1 cellular context compared by ENCODE assay signal in the genomic region with DNA sequence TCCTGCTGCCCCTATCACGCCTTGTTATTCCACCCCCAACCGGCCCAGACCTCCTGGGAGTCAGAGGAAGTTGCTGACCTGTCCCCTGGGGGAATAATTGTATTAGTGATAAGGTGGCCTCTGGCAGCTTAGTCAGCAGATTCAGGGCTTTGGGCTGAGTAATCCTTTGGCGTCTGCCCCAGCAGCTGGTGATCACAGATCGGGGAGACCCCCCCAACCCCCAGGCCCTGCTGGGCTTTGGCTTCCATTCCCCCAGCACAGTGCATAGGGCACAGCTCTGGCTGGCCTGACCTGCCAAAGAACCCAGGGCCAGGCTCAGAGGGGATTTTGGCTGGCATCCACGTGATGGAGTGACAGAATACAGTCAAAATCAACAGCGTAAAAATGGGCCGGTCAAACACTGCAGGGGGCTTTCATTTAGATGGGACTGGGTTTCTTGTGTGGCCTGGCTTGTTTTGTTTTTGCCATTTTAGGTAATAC.
TF ChIP-seq lines count a peak whose summit lies in the region.

No MANE protein-coding gene starts in this region.

TF ChIP-seq in HEK293, 187 proteins besides CTCF, POLR2A, EP300 and RAD21 (continued from another document):
- TF ChIP-seq, protein P1, sequence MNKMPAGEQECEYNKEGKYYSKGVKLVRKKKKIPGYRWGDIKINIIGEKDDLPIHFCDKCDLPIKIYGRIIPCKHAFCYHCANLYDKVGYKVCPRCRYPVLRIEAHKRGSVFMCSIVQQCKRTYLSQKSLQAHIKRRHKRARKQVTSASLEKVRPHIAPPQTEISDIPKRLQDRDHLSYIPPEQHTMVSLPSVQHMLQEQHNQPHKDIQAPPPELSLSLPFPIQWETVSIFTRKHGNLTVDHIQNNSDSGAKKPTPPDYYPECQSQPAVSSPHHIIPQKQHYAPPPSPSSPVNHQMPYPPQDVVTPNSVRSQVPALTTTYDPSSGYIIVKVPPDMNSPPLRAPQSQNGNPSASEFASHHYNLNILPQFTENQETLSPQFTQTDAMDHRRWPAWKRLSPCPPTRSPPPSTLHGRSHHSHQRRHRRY (tag by site-specific recombination; IDR thresholded peaks at IDR 0.05) = no peak
- no peak for TF ChIP-seq ZFHX2 (tag by site-specific recombination; conservative IDR thresholded peaks at IDR 0.05)
- 0 out of 2 replicates have a peak, but pooled peaks have one; percentile 14 for TF ChIP-seq ZNF600 (tag by site-specific recombination; IDR thresholded peaks at IDR 0.05)
- no peak for TF ChIP-seq ZNF701 (tag by site-specific recombination; IDR thresholded peaks at IDR 0.05)
- no peak for TF ChIP-seq REPIN1 (tag by site-specific recombination; IDR thresholded peaks at IDR 0.05; ENCODE audit: low read depth)
- TF ChIP-seq ZXDB (tag by site-specific recombination; IDR thresholded peaks at IDR 0.05) = peak; percentile 12; the same call in 1 of the 2 replicates
- peak; percentile 95 for TF ChIP-seq GLIS1 (tag by site-specific recombination; IDR thresholded peaks at IDR 0.05)
- TF ChIP-seq ZNF677 (tag by site-specific recombination; IDR thresholded peaks at IDR 0.05) = no peak
- no peak for TF ChIP-seq ZFP69B (tag by site-specific recombination; IDR thresholded peaks at IDR 0.05)
- TF ChIP-seq ZNF394 (tag by site-specific recombination; IDR thresholded peaks at IDR 0.05; ENCODE audit: borderline replicate concordance) = no peak
- no peak for TF ChIP-seq ZNF521 (tag by site-specific recombination; IDR thresholded peaks at IDR 0.05)
- TF ChIP-seq HOXA7 (CRISPR knock-in tag; IDR thresholded peaks at IDR 0.05; ENCODE audit: borderline replicate concordance) = no peak
- TF ChIP-seq SP2 (tag by site-specific recombination; IDR thresholded peaks at IDR 0.05) = no peak
- TF ChIP-seq, protein P2, sequence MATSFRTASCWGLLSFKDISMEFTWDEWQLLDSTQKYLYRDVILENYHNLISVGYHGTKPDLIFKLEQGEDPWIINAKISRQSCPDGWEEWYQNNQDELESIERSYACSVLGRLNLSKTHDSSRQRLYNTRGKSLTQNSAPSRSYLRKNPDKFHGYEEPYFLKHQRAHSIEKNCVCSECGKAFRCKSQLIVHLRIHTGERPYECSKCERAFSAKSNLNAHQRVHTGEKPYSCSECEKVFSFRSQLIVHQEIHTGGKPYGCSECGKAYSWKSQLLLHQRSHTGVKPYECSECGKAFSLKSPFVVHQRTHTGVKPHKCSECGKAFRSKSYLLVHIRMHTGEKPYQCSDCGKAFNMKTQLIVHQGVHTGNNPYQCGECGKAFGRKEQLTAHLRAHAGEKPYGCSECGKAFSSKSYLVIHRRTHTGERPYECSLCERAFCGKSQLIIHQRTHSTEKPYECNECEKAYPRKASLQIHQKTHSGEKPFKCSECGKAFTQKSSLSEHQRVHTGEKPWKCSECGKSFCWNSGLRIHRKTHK (tag by site-specific recombination; IDR thresholded peaks at IDR 0.05) = no peak
- TF ChIP-seq, protein P3, sequence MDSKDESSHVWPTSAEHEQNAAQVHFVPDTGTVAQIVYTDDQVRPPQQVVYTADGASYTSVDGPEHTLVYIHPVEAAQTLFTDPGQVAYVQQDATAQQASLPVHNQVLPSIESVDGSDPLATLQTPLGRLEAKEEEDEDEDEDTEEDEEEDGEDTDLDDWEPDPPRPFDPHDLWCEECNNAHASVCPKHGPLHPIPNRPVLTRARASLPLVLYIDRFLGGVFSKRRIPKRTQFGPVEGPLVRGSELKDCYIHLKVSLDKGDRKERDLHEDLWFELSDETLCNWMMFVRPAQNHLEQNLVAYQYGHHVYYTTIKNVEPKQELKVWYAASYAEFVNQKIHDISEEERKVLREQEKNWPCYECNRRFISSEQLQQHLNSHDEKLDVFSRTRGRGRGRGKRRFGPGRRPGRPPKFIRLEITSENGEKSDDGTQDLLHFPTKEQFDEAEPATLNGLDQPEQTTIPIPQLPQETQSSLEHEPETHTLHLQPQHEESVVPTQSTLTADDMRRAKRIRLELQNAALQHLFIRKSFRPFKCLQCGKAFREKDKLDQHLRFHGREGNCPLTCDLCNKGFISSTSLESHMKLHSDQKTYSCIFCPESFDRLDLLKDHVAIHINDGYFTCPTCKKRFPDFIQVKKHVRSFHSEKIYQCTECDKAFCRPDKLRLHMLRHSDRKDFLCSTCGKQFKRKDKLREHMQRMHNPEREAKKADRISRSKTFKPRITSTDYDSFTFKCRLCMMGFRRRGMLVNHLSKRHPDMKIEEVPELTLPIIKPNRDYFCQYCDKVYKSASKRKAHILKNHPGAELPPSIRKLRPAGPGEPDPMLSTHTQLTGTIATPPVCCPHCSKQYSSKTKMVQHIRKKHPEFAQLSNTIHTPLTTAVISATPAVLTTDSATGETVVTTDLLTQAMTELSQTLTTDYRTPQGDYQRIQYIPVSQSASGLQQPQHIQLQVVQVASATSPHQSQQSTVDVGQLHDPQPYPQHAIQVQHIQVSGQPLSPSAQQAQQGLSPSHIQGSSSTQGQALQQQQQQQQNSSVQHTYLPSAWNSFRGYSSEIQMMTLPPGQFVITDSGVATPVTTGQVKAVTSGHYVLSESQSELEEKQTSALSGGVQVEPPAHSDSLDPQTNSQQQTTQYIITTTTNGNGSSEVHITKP (tag by site-specific recombination; IDR thresholded peaks at IDR 0.05) = peak; percentile 40; the same call in 1 of the 2 replicates
- TF ChIP-seq, protein P4, sequence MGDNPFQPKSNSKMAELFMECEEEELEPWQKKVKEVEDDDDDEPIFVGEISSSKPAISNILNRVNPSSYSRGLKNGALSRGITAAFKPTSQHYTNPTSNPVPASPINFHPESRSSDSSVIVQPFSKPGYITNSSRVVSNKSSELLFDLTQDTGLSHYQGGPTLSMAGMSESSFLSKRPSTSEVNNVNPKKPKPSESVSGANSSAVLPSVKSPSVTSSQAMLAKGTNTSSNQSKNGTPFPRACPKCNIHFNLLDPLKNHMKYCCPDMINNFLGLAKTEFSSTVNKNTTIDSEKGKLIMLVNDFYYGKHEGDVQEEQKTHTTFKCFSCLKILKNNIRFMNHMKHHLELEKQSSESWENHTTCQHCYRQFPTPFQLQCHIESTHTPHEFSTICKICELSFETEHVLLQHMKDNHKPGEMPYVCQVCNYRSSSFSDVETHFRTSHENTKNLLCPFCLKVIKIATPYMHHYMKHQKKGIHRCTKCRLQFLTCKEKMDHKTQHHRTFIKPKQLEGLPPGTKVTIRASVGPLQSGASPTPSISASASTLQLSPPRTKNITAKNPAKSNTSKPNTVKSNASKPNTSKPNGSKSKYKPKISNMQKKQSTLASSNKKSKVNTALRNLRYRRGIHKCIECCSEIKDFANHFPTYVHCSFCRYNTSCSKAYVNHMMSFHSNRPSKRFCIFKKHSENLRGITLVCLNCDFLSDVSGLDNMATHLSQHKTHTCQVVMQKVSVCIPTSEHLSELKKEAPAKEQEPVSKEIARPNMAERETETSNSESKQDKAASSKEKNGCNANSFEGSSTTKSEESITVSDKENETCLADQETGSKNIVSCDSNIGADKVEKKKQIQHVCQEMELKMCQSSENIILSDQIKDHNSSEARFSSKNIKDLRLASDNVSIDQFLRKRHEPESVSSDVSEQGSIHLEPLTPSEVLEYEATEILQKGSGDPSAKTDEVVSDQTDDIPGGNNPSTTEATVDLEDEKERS (tag by site-specific recombination; IDR thresholded peaks at IDR 0.05) = no peak
- no peak for TF ChIP-seq ZNF433 (tag by site-specific recombination; IDR thresholded peaks at IDR 0.05; ENCODE audit: low read depth)
- no peak for TF ChIP-seq ZNF133 (tag by site-specific recombination; IDR thresholded peaks at IDR 0.05)
- TF ChIP-seq, protein P5, sequence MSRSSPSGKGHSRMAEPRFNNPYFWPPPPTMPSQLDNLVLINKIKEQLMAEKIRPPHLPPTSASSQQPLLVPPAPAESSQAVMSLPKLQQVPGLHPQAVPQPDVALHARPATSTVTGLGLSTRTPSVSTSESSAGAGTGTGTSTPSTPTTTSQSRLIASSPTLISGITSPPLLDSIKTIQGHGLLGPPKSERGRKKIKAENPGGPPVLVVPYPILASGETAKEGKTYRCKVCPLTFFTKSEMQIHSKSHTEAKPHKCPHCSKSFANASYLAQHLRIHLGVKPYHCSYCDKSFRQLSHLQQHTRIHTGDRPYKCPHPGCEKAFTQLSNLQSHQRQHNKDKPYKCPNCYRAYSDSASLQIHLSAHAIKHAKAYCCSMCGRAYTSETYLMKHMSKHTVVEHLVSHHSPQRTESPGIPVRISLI (tag by site-specific recombination; IDR thresholded peaks at IDR 0.05) = no peak
- TF ChIP-seq, protein P6, sequence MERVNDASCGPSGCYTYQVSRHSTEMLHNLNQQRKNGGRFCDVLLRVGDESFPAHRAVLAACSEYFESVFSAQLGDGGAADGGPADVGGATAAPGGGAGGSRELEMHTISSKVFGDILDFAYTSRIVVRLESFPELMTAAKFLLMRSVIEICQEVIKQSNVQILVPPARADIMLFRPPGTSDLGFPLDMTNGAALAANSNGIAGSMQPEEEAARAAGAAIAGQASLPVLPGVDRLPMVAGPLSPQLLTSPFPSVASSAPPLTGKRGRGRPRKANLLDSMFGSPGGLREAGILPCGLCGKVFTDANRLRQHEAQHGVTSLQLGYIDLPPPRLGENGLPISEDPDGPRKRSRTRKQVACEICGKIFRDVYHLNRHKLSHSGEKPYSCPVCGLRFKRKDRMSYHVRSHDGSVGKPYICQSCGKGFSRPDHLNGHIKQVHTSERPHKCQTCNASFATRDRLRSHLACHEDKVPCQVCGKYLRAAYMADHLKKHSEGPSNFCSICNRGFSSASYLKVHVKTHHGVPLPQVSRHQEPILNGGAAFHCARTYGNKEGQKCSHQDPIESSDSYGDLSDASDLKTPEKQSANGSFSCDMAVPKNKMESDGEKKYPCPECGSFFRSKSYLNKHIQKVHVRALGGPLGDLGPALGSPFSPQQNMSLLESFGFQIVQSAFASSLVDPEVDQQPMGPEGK (tag by site-specific recombination; IDR thresholded peaks at IDR 0.05) = peak; percentile 72
- no peak for TF ChIP-seq ZNF311 (tag by site-specific recombination; IDR thresholded peaks at IDR 0.05; ENCODE audit: borderline replicate concordance)
- TF ChIP-seq ZNF114 (tag by site-specific recombination; IDR thresholded peaks at IDR 0.05) = no peak
- no peak for TF ChIP-seq MEIS1 (CRISPR knock-in tag; IDR thresholded peaks at IDR 0.05; ENCODE audit: borderline replicate concordance)
- TF ChIP-seq, protein P7, sequence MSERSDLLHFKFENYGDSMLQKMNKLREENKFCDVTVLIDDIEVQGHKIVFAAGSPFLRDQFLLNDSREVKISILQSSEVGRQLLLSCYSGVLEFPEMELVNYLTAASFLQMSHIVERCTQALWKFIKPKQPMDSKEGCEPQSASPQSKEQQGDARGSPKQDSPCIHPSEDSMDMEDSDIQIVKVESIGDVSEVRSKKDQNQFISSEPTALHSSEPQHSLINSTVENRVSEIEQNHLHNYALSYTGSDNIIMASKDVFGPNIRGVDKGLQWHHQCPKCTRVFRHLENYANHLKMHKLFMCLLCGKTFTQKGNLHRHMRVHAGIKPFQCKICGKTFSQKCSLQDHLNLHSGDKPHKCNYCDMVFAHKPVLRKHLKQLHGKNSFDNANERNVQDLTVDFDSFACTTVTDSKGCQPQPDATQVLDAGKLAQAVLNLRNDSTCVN (tag by site-specific recombination; optimal IDR thresholded peaks at IDR 0.05) = no peak
- no peak for TF ChIP-seq ZNF248 (tag by site-specific recombination; IDR thresholded peaks at IDR 0.05)
- no peak for TF ChIP-seq ZNF354C (tag by site-specific recombination; IDR thresholded peaks at IDR 0.05; ENCODE audit: borderline replicate concordance, low read depth)
- TF ChIP-seq, protein P8, sequence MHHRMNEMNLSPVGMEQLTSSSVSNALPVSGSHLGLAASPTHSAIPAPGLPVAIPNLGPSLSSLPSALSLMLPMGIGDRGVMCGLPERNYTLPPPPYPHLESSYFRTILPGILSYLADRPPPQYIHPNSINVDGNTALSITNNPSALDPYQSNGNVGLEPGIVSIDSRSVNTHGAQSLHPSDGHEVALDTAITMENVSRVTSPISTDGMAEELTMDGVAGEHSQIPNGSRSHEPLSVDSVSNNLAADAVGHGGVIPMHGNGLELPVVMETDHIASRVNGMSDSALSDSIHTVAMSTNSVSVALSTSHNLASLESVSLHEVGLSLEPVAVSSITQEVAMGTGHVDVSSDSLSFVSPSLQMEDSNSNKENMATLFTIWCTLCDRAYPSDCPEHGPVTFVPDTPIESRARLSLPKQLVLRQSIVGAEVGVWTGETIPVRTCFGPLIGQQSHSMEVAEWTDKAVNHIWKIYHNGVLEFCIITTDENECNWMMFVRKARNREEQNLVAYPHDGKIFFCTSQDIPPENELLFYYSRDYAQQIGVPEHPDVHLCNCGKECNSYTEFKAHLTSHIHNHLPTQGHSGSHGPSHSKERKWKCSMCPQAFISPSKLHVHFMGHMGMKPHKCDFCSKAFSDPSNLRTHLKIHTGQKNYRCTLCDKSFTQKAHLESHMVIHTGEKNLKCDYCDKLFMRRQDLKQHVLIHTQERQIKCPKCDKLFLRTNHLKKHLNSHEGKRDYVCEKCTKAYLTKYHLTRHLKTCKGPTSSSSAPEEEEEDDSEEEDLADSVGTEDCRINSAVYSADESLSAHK (tag by site-specific recombination; IDR thresholded peaks at IDR 0.05) = no peak
- TF ChIP-seq ZNF292 (tag by site-specific recombination; IDR thresholded peaks at IDR 0.05; ENCODE audit: borderline replicate concordance, low read depth) = no peak
- no peak for TF ChIP-seq ZNF341 (tag by site-specific recombination; IDR thresholded peaks at IDR 0.05; ENCODE audit: low read depth)
- no peak for TF ChIP-seq ZNF585B (tag by site-specific recombination; IDR thresholded peaks at IDR 0.05)
- TF ChIP-seq, protein P9, sequence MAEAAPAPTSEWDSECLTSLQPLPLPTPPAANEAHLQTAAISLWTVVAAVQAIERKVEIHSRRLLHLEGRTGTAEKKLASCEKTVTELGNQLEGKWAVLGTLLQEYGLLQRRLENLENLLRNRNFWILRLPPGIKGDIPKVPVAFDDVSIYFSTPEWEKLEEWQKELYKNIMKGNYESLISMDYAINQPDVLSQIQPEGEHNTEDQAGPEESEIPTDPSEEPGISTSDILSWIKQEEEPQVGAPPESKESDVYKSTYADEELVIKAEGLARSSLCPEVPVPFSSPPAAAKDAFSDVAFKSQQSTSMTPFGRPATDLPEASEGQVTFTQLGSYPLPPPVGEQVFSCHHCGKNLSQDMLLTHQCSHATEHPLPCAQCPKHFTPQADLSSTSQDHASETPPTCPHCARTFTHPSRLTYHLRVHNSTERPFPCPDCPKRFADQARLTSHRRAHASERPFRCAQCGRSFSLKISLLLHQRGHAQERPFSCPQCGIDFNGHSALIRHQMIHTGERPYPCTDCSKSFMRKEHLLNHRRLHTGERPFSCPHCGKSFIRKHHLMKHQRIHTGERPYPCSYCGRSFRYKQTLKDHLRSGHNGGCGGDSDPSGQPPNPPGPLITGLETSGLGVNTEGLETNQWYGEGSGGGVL (tag by site-specific recombination; IDR thresholded peaks at IDR 0.05) = no peak
- no peak for TF ChIP-seq ZBTB1 (tag by site-specific recombination; IDR thresholded peaks at IDR 0.05)
- TF ChIP-seq ZNF660 (tag by site-specific recombination; IDR thresholded peaks at IDR 0.05) = no peak
